In genomic region chr5:40735609-40736008, GRCh38 we compare ENCODE assay signal across 15 cellular contexts. TPM values are rescaled to one million over a fixed set of nuclear protein-coding genes. Genes with fewer than 3 reads are reported as not detected.
DNase-seq lines count a peak whose midpoint lies in the region; ATAC-seq lines count a peak whose summit lies in the region.
"Had no signal": no experiment of that assay in that cellular context is flagged by ENCODE, and none has a peak within 500 bp of the region (broad histone marks: within the 10 kb centered on the region; RNA-seq: fewer than 3 reads in every experiment).

No MANE protein-coding gene starts in this region.

- H3K9me3 Mint-ChIP-seq in stimulated activated naive CD8-positive, alpha-beta T cell treated with anti-CD3 and anti-CD28 coated beads, Interleukin-15, amount 100 ng/mL, for 72 hours: peaks cover 2 to 3% of the 10 kb centered on the region in 2 donors
- peaks cover 3% of the 10 kb centered on the region for H3K9me3 Mint-ChIP-seq in activated T-helper 17 cell treated with anti-CD3 and anti-CD28 coated beads, Interleukin-2, amount 50 U/mL, for 72 hours

- no peaks in the 10 kb centered on the region for H3K9me3 ChIP-seq in trophoblast cell (ENCODE audit: insufficient read depth, low read depth, low read length)
- H3K9me3 ChIP-seq: HAP-1 had no signal

- H2BK12ac ChIP-seq in trophoblast cell (ENCODE audit: low read length): no peak overlapping the region

- ATAC-seq in stimulated activated naive CD8-positive, alpha-beta T cell treated with anti-CD3 and anti-CD28 coated beads, Interleukin-15, Interleukin-2, amounts not matched to agents 100 U/mL and 50 U/mL, for 24 hours: peak; percentile 41
- no peak for ATAC-seq in stimulated activated naive CD8-positive, alpha-beta T cell treated with anti-CD3 and anti-CD28 coated beads, Interleukin-15, amount 100 ng/mL, for 72 hours
- ATAC-seq in activated T-helper 17 cell treated with anti-CD3 and anti-CD28 coated beads, Interleukin-2, amount 50 U/mL, for 72 hours (replicated peaks): peak; percentile 64

- H4K91ac ChIP-seq in trophoblast cell (ENCODE audit: low read depth, low read length): no peak overlapping the region

- H4K8ac ChIP-seq in trophoblast cell (ENCODE audit: low read depth, low read length): no peak overlapping the region

- H3K9ac ChIP-seq in trophoblast cell (ENCODE audit: low read length): no peak overlapping the region

- no peak overlapping the region for H3K27ac ChIP-seq in trophoblast cell (ENCODE audit: low read depth, low read length)

- peaks cover 0 to 2% of the 10 kb centered on the region in 2 experiments for H3K4me1 ChIP-seq in trophoblast cell (ENCODE audit: control insufficient read depth in 1 of 2, insufficient read depth in 2 of 2, low read length in 2 of 2)
- H3K4me1 ChIP-seq: HAP-1 had no signal

- no peak overlapping the region for H3K4me2 ChIP-seq in trophoblast cell (ENCODE audit: low read length)

- no peak overlapping the region for H4K12ac ChIP-seq in trophoblast cell (ENCODE audit: low read depth, low read length)

- H3K27me3 ChIP-seq in trophoblast cell (ENCODE audit: insufficient read depth, low read length): no peaks in the 10 kb centered on the region

- H3K14ac ChIP-seq in trophoblast cell (ENCODE audit: low read length): no peak overlapping the region

- peak overlapping the region in 1 of 2 donors; percentile 8 for H3K27ac Mint-ChIP-seq in stimulated activated naive CD8-positive, alpha-beta T cell treated with anti-CD3 and anti-CD28 coated beads, Interleukin-15, amount 100 ng/mL, for 72 hours
- H3K27ac Mint-ChIP-seq in activated T-helper 17 cell treated with anti-CD3 and anti-CD28 coated beads, Interleukin-2, amount 50 U/mL, for 72 hours: peak overlapping the region; percentile 54
- H3K27ac Mint-ChIP-seq: stimulated activated naive B cell treated with anti-CD40 and anti-IgM and Interleukin-4, amounts not matched to agents 10 μg/mL and 1 μg/mL and 100 μg/mL, for 72 hours; T-helper 1 cell treated with Interleukin-12 subunit alpha and Interleukin-12 subunit beta and Interleukin-4 antibody, amounts not matched to agents 30 μg/mL and 1 μg/mL, for 36 hours had no signal

- DNase-seq in stimulated activated naive CD8-positive, alpha-beta T cell treated with anti-CD3 and anti-CD28 coated beads, Interleukin-15, Interleukin-2, amounts not matched to agents 100 U/mL and 50 U/mL, for 24 hours: no peak
- DNase-seq in stimulated activated naive CD8-positive, alpha-beta T cell treated with anti-CD3 and anti-CD28 coated beads, Interleukin-15, amount 100 ng/mL, for 72 hours: no peak
- DNase-seq in lung microvascular endothelial cell (ENCODE audit: low read depth in 2 of 2): peak; percentile 7 to 13
- DNase-seq in LoVo (ENCODE audit: low spot score): no peak
- DNase-seq in SIG-M5 treated with dmso at 0.1 percent for 504 hours (lab: John Stamatoyannopoulos, UW; ENCODE audit: unreplicated experiment): no peak
- DNase-seq in trophoblast cell: no peak
- DNase-seq: activated naive CD4-positive, alpha-beta T cell treated with anti-CD3 and anti-CD28 coated beads, Interleukin-2, amount 50 U/mL, for 16 hours; NCI-H2029 treated with DMSO at 0.1 percent for 48 hours; NCI-H510A; right cardiac atrium; stimulated activated naive B cell treated with anti-CD40 and anti-IgM and Interleukin-4, amounts not matched to agents 10 μg/mL and 1 μg/mL and 100 μg/mL, for 72 hours had no signal

- no peak overlapping the region for H2BK5ac ChIP-seq in trophoblast cell (ENCODE audit: low read depth, low read length, poor library complexity)

- H3K18ac ChIP-seq in trophoblast cell (ENCODE audit: low read length): no peak overlapping the region

- H3K4me3 Mint-ChIP-seq in stimulated activated naive CD8-positive, alpha-beta T cell treated with anti-CD3 and anti-CD28 coated beads, Interleukin-15, amount 100 ng/mL, for 72 hours: no peak overlapping the region
- H3K4me3 Mint-ChIP-seq in activated T-helper 17 cell treated with anti-CD3 and anti-CD28 coated beads, Interleukin-2, amount 50 U/mL, for 72 hours: peak overlapping the region; percentile 1
- H3K4me3 Mint-ChIP-seq: stimulated activated naive B cell treated with anti-CD40 and anti-IgM and Interleukin-4, amounts not matched to agents 10 μg/mL and 1 μg/mL and 100 μg/mL, for 72 hours; T-helper 1 cell treated with Interleukin-12 subunit alpha and Interleukin-12 subunit beta and Interleukin-4 antibody, amounts not matched to agents 30 μg/mL and 1 μg/mL, for 36 hours had no signal

- peaks cover 28% of the 10 kb centered on the region for H3K36me3 Mint-ChIP-seq in activated T-helper 17 cell treated with anti-CD3 and anti-CD28 coated beads, Interleukin-2, amount 50 U/mL, for 72 hours (ENCODE audit: low read depth)

- H2AK5ac ChIP-seq in trophoblast cell (ENCODE audit: low read length): no peak overlapping the region

- no peak overlapping the region for H2AFZ ChIP-seq in trophoblast cell (ENCODE audit: insufficient read depth, low read length, poor library complexity)

- H3K36me3 ChIP-seq in trophoblast cell (ENCODE audit: control insufficient read depth in 1 of 2, insufficient read depth in 2 of 2, low read length in 2 of 2): peaks cover 0 to 2% of the 10 kb centered on the region in 2 experiments
- H3K36me3 ChIP-seq: HAP-1 had no signal

- H2BK120ac ChIP-seq in trophoblast cell (ENCODE audit: insufficient read depth, low read length, poor library complexity): no peak overlapping the region

- H3K23ac ChIP-seq in trophoblast cell (ENCODE audit: low read length): no peak overlapping the region

- no peak overlapping the region for H3K4me3 ChIP-seq in trophoblast cell (ENCODE audit: low read depth, low read length)
- H3K4me3 ChIP-seq: HAP-1 had no signal

- H3K79me1 ChIP-seq in trophoblast cell (ENCODE audit: low read length): no peaks in the 10 kb centered on the region

- no peaks in the 10 kb centered on the region for H3K79me2 ChIP-seq in trophoblast cell (ENCODE audit: control insufficient read depth, insufficient read depth, low read length, poor library complexity)

- peaks cover 25% of the 10 kb centered on the region for H3K4me1 Mint-ChIP-seq in stimulated activated naive CD8-positive, alpha-beta T cell treated with anti-CD3 and anti-CD28 coated beads, Interleukin-15, amount 100 ng/mL, for 72 hours
- peaks cover 18% of the 10 kb centered on the region for H3K4me1 Mint-ChIP-seq in activated T-helper 17 cell treated with anti-CD3 and anti-CD28 coated beads, Interleukin-2, amount 50 U/mL, for 72 hours

- H3K4ac ChIP-seq in trophoblast cell (ENCODE audit: low read depth, low read length): no peak overlapping the region

- no peaks in the 10 kb centered on the region for H3K27me3 Mint-ChIP-seq in stimulated activated naive CD8-positive, alpha-beta T cell treated with anti-CD3 and anti-CD28 coated beads, Interleukin-15, amount 100 ng/mL, for 72 hours
- H3K27me3 Mint-ChIP-seq in activated T-helper 17 cell treated with anti-CD3 and anti-CD28 coated beads, Interleukin-2, amount 50 U/mL, for 72 hours: no peaks in the 10 kb centered on the region
- H3K27me3 Mint-ChIP-seq: stimulated activated naive B cell treated with anti-CD40 and anti-IgM and Interleukin-4, amounts not matched to agents 10 μg/mL and 1 μg/mL and 100 μg/mL, for 72 hours had no signal

RNA-seq across cellular contexts. Expression of gene TTC33, which starts 20.2 kb away (rescaled TPM):
- total RNA-seq in activated T-helper 17 cell treated with anti-CD3 and anti-CD28 coated beads, Interleukin-2, amount 50 U/mL, for 72 hours: 10 to 100 TPM; 14.1 to 21.4 TPM
- total RNA-seq in lung microvascular endothelial cell: 10.9 and 15.1 TPM in 2 replicates
- polyA plus RNA-seq in trophoblast cell (2013): 3.8 and 4.0 TPM in 2 replicates

RNA-seq across cellular contexts. Expression of gene PTGER4, which starts 55.9 kb away (rescaled TPM):
- 100 to 1,000 TPM in 1 of 2 donors, 10 to 100 TPM in 1; 42.6 to 100 TPM for total RNA-seq in activated T-helper 17 cell treated with anti-CD3 and anti-CD28 coated beads, Interleukin-2, amount 50 U/mL, for 72 hours
- 5.2 and 7.6 TPM in 2 replicates for total RNA-seq in lung microvascular endothelial cell
- polyA plus RNA-seq in trophoblast cell (2013): 0.19 and 0.49 TPM in 2 replicates
- total RNA-seq: G401 had no signal

Comparison
In these comparisons a context has a peak if more than half of its experiments do, and no peak if none do; other contexts are left out.
1. DNase-seq: peak in lung microvascular endothelial cell (2 of 2); none in stimulated activated naive CD8-positive, alpha-beta T cell treated with anti-CD3 and anti-CD28 coated beads, Interleukin-15, Interleukin-2, amounts not matched to agents 100 U/mL and 50 U/mL, for 24 hours (single experiment), stimulated activated naive CD8-positive, alpha-beta T cell treated with anti-CD3 and anti-CD28 coated beads, Interleukin-15, amount 100 ng/mL, for 72 hours (0 of 2), LoVo (single experiment), SIG-M5 treated with dmso at 0.1 percent for 504 hours (single experiment) and trophoblast cell (0 of 2).